ENCODE assay signal across 8 cellular contexts in genomic region chr17:38557836-38558750, GRCh38. TPM values are rescaled to one million over a fixed set of nuclear protein-coding genes. Genes with fewer than 3 reads are reported as not detected.
DNase-seq lines count a peak whose midpoint lies in the region; ATAC-seq, FAIRE-seq and TF ChIP-seq lines count a peak whose summit lies in the region.

No MANE protein-coding gene starts in this region.

- TF ChIP-seq EP300 in A549 (IDR thresholded peaks at IDR 0.05), result no peak

- H3K27ac ChIP-seq in A549 (peak overlapping the region; percentile 68 to 88), coronary artery (peak overlapping the region in 1 of 2 donors; percentile 51)

- H3K4me3 Mint-ChIP-seq in activated CD4-positive, alpha-beta T cell treated with anti-CD3 and anti-CD28 coated beads, Interleukin-2, amount 10 ng/mL, durations not matched to agents 7 days and 5 days, result peak overlapping the region; percentile 77

- 6% methylated on average over 41 of the region's 52 CpGs for WGBS in A549 (ENCODE audit: missing lambda C conversion rate)

- no peak for TF ChIP-seq POLR2A in A549 (IDR thresholded peaks at IDR 0.05; ENCODE audit: low read length)
- TF ChIP-seq POLR2A in GM18526 (IDR thresholded peaks at IDR 0.05; ENCODE audit: extremely low read depth, insufficient read length), result peak; percentile 26

- intact Hi-C loops in left colon (cut with DNase I, micrococcal nuclease), result loop anchor here in 1 of 2 donors (5.0 kb wide), 1 partner anchor 109 kb away; no protein-coding TSS in a partner anchor

- H3K4me2 ChIP-seq in A549, result peak overlapping the region; percentile 89

- peak; percentile 84 to 89 for TF ChIP-seq RAD21 in A549 (conservative IDR thresholded peaks at IDR 0.05 in 1 of 2, IDR thresholded peaks at IDR 0.05 in 1 of 2)

- H3K27me3 Mint-ChIP-seq in activated CD4-positive, alpha-beta T cell treated with anti-CD3 and anti-CD28 coated beads, Interleukin-2, amount 10 ng/mL, durations not matched to agents 7 days and 5 days, result peaks cover 45% of the 10 kb centered on the region

- ATAC-seq in A549, result peak; percentile 77 to 90
- peak; percentile 55 for ATAC-seq in HG03469 (IDR thresholded peaks at IDR 0.05; ENCODE audit: unreplicated experiment)
- peak; percentile 90 for ATAC-seq in left colon

- peaks cover 24% of the 10 kb centered on the region for H3K4me1 Mint-ChIP-seq in activated CD4-positive, alpha-beta T cell treated with anti-CD3 and anti-CD28 coated beads, Interleukin-2, amount 10 ng/mL, durations not matched to agents 7 days and 5 days

- DNase-seq in A549 (ENCODE audit: low read depth in 1 of 2, low spot score in 1 of 2) (peak; percentile 98 to 99), NCI-H526 (lab: John Stamatoyannopoulos, UW) (peak; percentile 86 to 98), coronary artery (ENCODE audit: low spot score) (peak; percentile 88), left colon (peak; percentile 89 to 93)
- DNase-seq in activated CD4-positive, alpha-beta T cell treated with anti-CD3 and anti-CD28 coated beads, Interleukin-2, amount 10 ng/mL, durations not matched to agents 7 days and 5 days, result peak; percentile 90
- DNase-seq in stimulated activated CD4-positive, alpha-beta T cell treated with anti-CD3 and anti-CD28 coated beads, Interleukin-1b, Interleukin-23, amount 100 ng/mL, for 1 hour (ENCODE audit: low read depth in 2 of 2), result peak; percentile 82 to 83

- H3K4me3 ChIP-seq in A549, result peak overlapping the region; percentile 44
- H3K4me3 ChIP-seq in coronary artery, result peak overlapping the region; percentile 73

- peaks cover 2% of the 10 kb centered on the region for H3K36me3 Mint-ChIP-seq in activated CD4-positive, alpha-beta T cell treated with anti-CD3 and anti-CD28 coated beads, Interleukin-2, amount 10 ng/mL, durations not matched to agents 7 days and 5 days (ENCODE audit: low read depth)

- H3K4me1 ChIP-seq in A549, result peaks cover 16% of the 10 kb centered on the region

- H3K9me3 Mint-ChIP-seq in activated CD4-positive, alpha-beta T cell treated with anti-CD3 and anti-CD28 coated beads, Interleukin-2, amount 10 ng/mL, durations not matched to agents 7 days and 5 days, result no peaks in the 10 kb centered on the region

- no peak overlapping the region for H3K27ac Mint-ChIP-seq in activated CD4-positive, alpha-beta T cell treated with anti-CD3 and anti-CD28 coated beads, Interleukin-2, amount 10 ng/mL, durations not matched to agents 7 days and 5 days

- H3K9me3 ChIP-seq in A549, result no peaks in the 10 kb centered on the region

- POLR2A ChIA-PET in A549 (lab: Yijun Ruan, JAX), result interaction anchor here (0.6 to 2.2 kb wide), 10 partner anchors 24 to 231 kb away, joined by 3 to 10 read pairs (median 4); partner anchors contain the start of genes EPOP and SRCIN1
- POLR2A ChIA-PET in activated CD4-positive, alpha-beta T cell treated with anti-CD3 and anti-CD28 coated beads, Interleukin-2, amount 10 ng/mL, durations not matched to agents 7 days and 5 days (lab: Charles Lee), result interaction anchor here (1.0 kb wide), 1 partner anchor 46 kb away, joined by 3 read pairs; no protein-coding TSS in a partner anchor

- peak; percentile 95 for TF ChIP-seq CTCF in A549 (IDR thresholded peaks at IDR 0.05)
- TF ChIP-seq CTCF in coronary artery (IDR thresholded peaks at IDR 0.05), result peak; percentile 88

- CTCF ChIA-PET in A549 (lab: Yijun Ruan, JAX), result interaction anchor here (0.5 to 28.4 kb wide), 59 partner anchors 10 to 1044 kb away, joined by 3 to 948 read pairs (median 4); partner anchors contain the start of gene SRCIN1
- CTCF ChIA-PET in activated CD4-positive, alpha-beta T cell treated with anti-CD3 and anti-CD28 coated beads, Interleukin-2, amount 10 ng/mL, durations not matched to agents 7 days and 5 days (lab: Charles Lee), result interaction anchor here (0.5 to 3.3 kb wide), 37 partner anchors 9 to 311 kb away, joined by 3 to 38 read pairs (median 4); partner anchors contain the start of genes EPOP and PSMB3

- no peak for FAIRE-seq in A549 (lab: Jason Lieb, UNC)

TF ChIP-seq in A549, 52 proteins besides CTCF, POLR2A, EP300 and RAD21:
- TF ChIP-seq PHF8 (IDR thresholded peaks at IDR 0.05; ENCODE audit: borderline replicate concordance, low read depth) (no peak), RFX5 (IDR thresholded peaks at IDR 0.05) (no peak), FOSB (CRISPR knock-in tag; IDR thresholded peaks at IDR 0.05) (no peak), FOSL2 (IDR thresholded peaks at IDR 0.05) (no peak), FOSL2 (CRISPR knock-in tag; IDR thresholded peaks at IDR 0.05) (no peak; the same call in 1 of the 2 replicates), CEBPB (IDR thresholded peaks at IDR 0.05) (peak; percentile 31 to 39; a peak in 2 of 4 replicates), SMC3 (IDR thresholded peaks at IDR 0.05) (peak; percentile 97), PBX3 (IDR thresholded peaks at IDR 0.05) (0 out of 2 replicates have a peak, but pooled peaks have one; percentile 3), BHLHE40 (IDR thresholded peaks at IDR 0.05; ENCODE audit: low read depth, low read length) (no peak), JUN (IDR thresholded peaks at IDR 0.05) (peak in 1 of 2 experiments; percentile 54; a peak in 1 of 5 replicates), HOXB5 (CRISPR knock-in tag; IDR thresholded peaks at IDR 0.05) (no peak), MAZ (IDR thresholded peaks at IDR 0.05; ENCODE audit: borderline replicate concordance, low read depth, low read length) (peak; percentile 73; the same call in 1 of the 2 replicates), MYC (IDR thresholded peaks at IDR 0.05; ENCODE audit: borderline replicate concordance, low read length) (peak; percentile 42; the same call in 1 of the 2 replicates)
- TF ChIP-seq, protein P1, sequence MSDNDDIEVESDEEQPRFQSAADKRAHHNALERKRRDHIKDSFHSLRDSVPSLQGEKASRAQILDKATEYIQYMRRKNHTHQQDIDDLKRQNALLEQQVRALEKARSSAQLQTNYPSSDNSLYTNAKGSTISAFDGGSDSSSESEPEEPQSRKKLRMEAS (IDR thresholded peaks at IDR 0.05), result peak; percentile 79
- TF ChIP-seq, protein P2, sequence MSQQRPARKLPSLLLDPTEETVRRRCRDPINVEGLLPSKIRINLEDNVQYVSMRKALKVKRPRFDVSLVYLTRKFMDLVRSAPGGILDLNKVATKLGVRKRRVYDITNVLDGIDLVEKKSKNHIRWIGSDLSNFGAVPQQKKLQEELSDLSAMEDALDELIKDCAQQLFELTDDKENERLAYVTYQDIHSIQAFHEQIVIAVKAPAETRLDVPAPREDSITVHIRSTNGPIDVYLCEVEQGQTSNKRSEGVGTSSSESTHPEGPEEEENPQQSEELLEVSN (IDR thresholded peaks at IDR 0.05; ENCODE audit: borderline replicate concordance, low read depth), result peak; percentile 85
TF ChIP-seq in A549: peak in this region for 8.

RNA-seq across cellular contexts. Expression of gene SRCIN1, which starts 47.7 kb away (rescaled TPM):
- 1.3 and 1.4 TPM in 2 replicates for polyA plus RNA-seq in A549 (2011; rRNA removed)
- polyA plus RNA-seq in A549 (2012; cell fraction: cytosol; rRNA removed), result 1.9 and 2.0 TPM in 2 replicates
- polyA plus RNA-seq in A549 (2012; cell fraction: nucleus; rRNA removed), result 8.0 and 16.8 TPM in 2 replicates
- polyA plus RNA-seq in A549 (2017; fragmentation: RNase III; extraction: RNeasy Plus Mini Kit Qiagen cat#74134 plus additional on column Dnase treatment), result 2.1 to 3.4 TPM (median 2.6 TPM) in 3 replicates
- 1.2 and 2.1 TPM in 2 replicates for polyA minus RNA-seq in A549 (2011; rRNA and poly(A)+ RNA removed)
- under 1 TPM in 1 of 2 experiments, not detected in 1; 0.06 TPM for total RNA-seq in activated CD4-positive, alpha-beta T cell treated with anti-CD3 and anti-CD28 coated beads, Interleukin-2, amount 10 ng/mL, durations not matched to agents 7 days and 5 days
- total RNA-seq in left colon, result 1 to 10 TPM; 3.1 TPM
